In the genomic region with DNA sequence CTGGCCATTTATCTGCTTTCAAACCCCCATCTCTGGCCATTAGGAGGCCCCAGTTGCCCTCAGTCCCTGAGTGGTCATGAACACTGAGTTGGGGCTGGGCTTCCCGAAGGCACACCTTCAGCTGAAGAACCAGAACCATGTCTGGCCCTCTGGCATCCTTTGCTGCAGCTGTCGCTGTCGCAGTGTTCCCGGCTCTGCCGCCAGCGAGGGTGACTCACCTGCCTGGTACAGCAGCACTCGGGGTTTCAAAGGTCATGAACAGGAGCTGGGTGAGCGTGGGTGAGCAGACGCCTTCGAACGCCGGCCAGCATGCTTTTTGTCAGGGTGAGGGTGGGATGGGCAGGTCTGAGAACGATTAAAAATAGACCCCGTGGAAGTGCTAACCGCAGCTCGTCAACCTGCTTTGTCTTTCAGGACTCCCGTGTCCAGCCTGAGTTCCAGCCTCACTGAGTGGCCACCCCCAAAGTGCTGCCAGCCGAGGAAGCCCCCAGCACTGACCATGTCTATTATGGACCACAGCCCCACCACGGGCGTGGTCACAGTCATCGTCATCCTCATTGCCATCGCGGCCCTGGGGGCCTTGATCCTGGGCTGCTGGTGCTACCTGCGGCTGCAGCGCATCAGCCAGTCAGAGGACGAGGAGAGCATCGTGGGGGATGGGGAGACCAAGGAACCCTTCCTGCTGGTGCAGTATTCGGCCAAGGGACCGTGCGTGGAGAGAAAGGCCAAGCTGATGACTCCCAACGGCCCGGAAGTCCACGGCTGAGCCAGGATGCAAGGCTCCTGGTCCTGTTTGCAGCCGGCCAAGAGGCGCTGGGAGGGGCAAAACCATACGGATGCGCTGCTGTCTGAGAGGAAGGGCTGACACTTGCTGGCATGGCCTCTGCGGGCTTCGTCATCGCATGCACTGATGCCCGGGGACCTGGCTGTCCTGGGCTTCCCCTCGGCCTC, we compare ENCODE assay signal across 9 cellular contexts. TPM values are rescaled to one million over a fixed set of nuclear protein-coding genes. Genes with fewer than 3 reads are reported as not detected.
DNase-seq lines count a peak whose midpoint lies in the region; ATAC-seq, FAIRE-seq and TF ChIP-seq lines count a peak whose summit lies in the region.
"Had no signal": no experiment of that assay in that cellular context is flagged by ENCODE, and none has a peak within 500 bp of the region (broad histone marks: within the 10 kb centered on the region; RNA-seq: fewer than 3 reads in every experiment).

No MANE protein-coding gene starts in this region.

- in situ Hi-C loops in G401 (cut with HindIII; ENCODE audit: low sequenced_read_pairs) = no loop called here

- TF ChIP-seq CTCF in D721Med (IDR thresholded peaks at IDR 0.05; ENCODE audit: insufficient read depth, missing control alignments) = no peak

- FAIRE-seq in D721Med (lab: Jason Lieb, UNC) = no peak

- DNase-seq in G401 (ENCODE audit: low spot score) (peak; percentile 86), NCI-H774 (lab: John Stamatoyannopoulos, UW) (peak; percentile 30), dermis blood vessel endothelial cell (peak; percentile 37), posterior vena cava (ENCODE audit: low spot score) (peak; percentile 76), HCEC 1CT (no peak), D721Med (ENCODE audit: insufficient read length, low spot score) (no peak)
- DNase-seq: stimulated activated naive CD4-positive, alpha-beta T cell had no signal

- ATAC-seq in GM18873 (IDR thresholded peaks at IDR 0.05; ENCODE audit: low FRiP score, unreplicated experiment) (no peak), GM19328 (IDR thresholded peaks at IDR 0.05; ENCODE audit: unreplicated experiment) (no peak)

- intact Hi-C loops in posterior vena cava (cut with DNase I) = no loop called here

RNA-seq across cellular contexts. Expression of a gene that starts 7.6 kb away (rescaled TPM):
- 18.2 and 28.1 TPM in 2 replicates for total RNA-seq in G401 (2014; rRNA removed; shearing (Covaris generic))
- 34.4 and 56.7 TPM in 2 replicates for total RNA-seq in dermis blood vessel endothelial cell
- 10 to 100 TPM; 17.9 to 19.7 TPM for total RNA-seq in posterior vena cava

Comparison
In these comparisons a context has a peak if more than half of its experiments do, and no peak if none do; other contexts are left out.
1. DNase-seq: peak in G401 (single experiment), NCI-H774 (single experiment), dermis blood vessel endothelial cell (single experiment) and posterior vena cava (single experiment); none in HCEC 1CT (single experiment) and D721Med (single experiment).